ENCODE assay signal across 21 cellular contexts in the genomic region with DNA sequence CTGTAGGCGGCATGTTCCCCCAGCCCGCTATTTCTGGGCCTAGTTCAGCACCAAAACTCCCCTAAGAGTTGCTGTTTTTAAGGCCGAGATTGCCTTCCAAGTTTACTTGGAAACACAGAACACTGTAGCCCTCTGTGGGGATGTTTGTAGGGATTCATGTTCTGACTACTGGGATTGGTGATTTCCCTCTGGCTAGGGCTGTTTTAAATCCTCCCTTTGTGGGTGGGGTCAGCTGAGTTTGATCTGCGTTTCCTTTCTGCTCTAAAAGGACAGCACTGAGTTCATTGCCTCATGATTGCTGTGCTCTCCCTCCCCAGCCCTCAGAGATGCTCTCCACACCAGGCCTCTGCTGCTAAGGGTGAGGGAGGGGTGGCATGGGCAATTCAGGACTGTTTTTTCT.
"Had no signal": no experiment of that assay in that cellular context is flagged by ENCODE, and none has a peak within 500 bp of the region (broad histone marks: within the 10 kb centered on the region; RNA-seq: fewer than 3 reads in every experiment).

No MANE protein-coding gene starts in this region.

- H3K9me3 ChIP-seq: body of pancreas, neutrophil, ovary, prostate gland, tibial artery had no signal

- DNase-seq: activated gamma-delta T cell treated with Interleukin-2 at 50 U/mL for 16 hours; activated T-cell treated with anti-CD3 and anti-CD28 coated beads, Interleukin-2, amount 50 U/mL, for 1 hour; anterior cingulate cortex; body of pancreas; effector CD4-positive, alpha-beta T cell; foreskin keratinocyte; hypothalamus; naive thymus-derived CD8-positive, alpha-beta T cell; ovary; right cardiac atrium; stimulated activated CD4-positive, alpha-beta T cell treated with anti-CD3 and anti-CD28 coated beads, Interleukin-1b, Interleukin-23, amount 100 ng/mL, for 48 hours; stimulated activated naive CD8-positive, alpha-beta T cell treated with anti-CD3 and anti-CD28 coated beads, Interleukin-15, amount 100 ng/mL, for 72 hours; T-helper 9 cell; tibial artery had no signal

- H3K27ac Mint-ChIP-seq: activated naive CD4-positive, alpha-beta T cell treated with anti-CD3 and anti-CD28 coated beads, Interleukin-2, amount 50 U/mL, for 24 hours; dendritic cell treated with granulocyte-macrophage colony-stimulating factor and Interleukin-4, amounts not matched to agents 40 ng/mL and 50 ng/mL, for 4 days; mesothelial cell of epicardium; stimulated activated naive CD8-positive, alpha-beta T cell treated with anti-CD3 and anti-CD28 coated beads, Interleukin-15, amount 100 ng/mL, for 72 hours had no signal

- H3K4me3 ChIP-seq: body of pancreas, cardiac muscle cell, ovary, prostate gland, tibial artery had no signal

- H3K27me3 Mint-ChIP-seq: activated naive CD4-positive, alpha-beta T cell treated with anti-CD3 and anti-CD28 coated beads, Interleukin-2, amount 50 U/mL, for 24 hours; dendritic cell treated with granulocyte-macrophage colony-stimulating factor and Interleukin-4, amounts not matched to agents 40 ng/mL and 50 ng/mL, for 4 days; naive thymus-derived CD8-positive, alpha-beta T cell; stimulated activated naive CD8-positive, alpha-beta T cell treated with anti-CD3 and anti-CD28 coated beads, Interleukin-15, amount 100 ng/mL, for 72 hours had no signal

- H3K9me3 Mint-ChIP-seq: activated naive CD4-positive, alpha-beta T cell treated with anti-CD3 and anti-CD28 coated beads, Interleukin-2, amount 50 U/mL, for 24 hours; dendritic cell treated with granulocyte-macrophage colony-stimulating factor and Interleukin-4, amounts not matched to agents 40 ng/mL and 50 ng/mL, for 4 days had no signal

- H3K36me3 Mint-ChIP-seq: mesothelial cell of epicardium had no signal

- H3K36me3 ChIP-seq: cardiac muscle cell, neutrophil, ovary, prostate gland, tibial artery had no signal

- H3K4me1 Mint-ChIP-seq: activated naive CD4-positive, alpha-beta T cell treated with anti-CD3 and anti-CD28 coated beads, Interleukin-2, amount 50 U/mL, for 24 hours; naive thymus-derived CD8-positive, alpha-beta T cell; stimulated activated naive CD8-positive, alpha-beta T cell treated with anti-CD3 and anti-CD28 coated beads, Interleukin-15, amount 100 ng/mL, for 72 hours had no signal

- H3K27me3 ChIP-seq: body of pancreas, cardiac muscle cell, foreskin keratinocyte, neutrophil, ovary, tibial artery had no signal

- H3K4me1 ChIP-seq: body of pancreas, foreskin keratinocyte, prostate gland, tibial artery had no signal

- ATAC-seq: body of pancreas; foreskin keratinocyte; left lobe of liver; naive thymus-derived CD8-positive, alpha-beta T cell; stimulated activated naive CD8-positive, alpha-beta T cell treated with anti-CD3 and anti-CD28 coated beads, Interleukin-15, amount 100 ng/mL, for 72 hours had no signal

- H3K27ac ChIP-seq: body of pancreas, cardiac muscle cell, foreskin keratinocyte, neutrophil, ovary, prostate gland, tibial artery had no signal

- H3K4me3 Mint-ChIP-seq: activated naive CD4-positive, alpha-beta T cell treated with anti-CD3 and anti-CD28 coated beads, Interleukin-2, amount 50 U/mL, for 24 hours; dendritic cell treated with granulocyte-macrophage colony-stimulating factor and Interleukin-4, amounts not matched to agents 40 ng/mL and 50 ng/mL, for 4 days; mesothelial cell of epicardium; naive thymus-derived CD8-positive, alpha-beta T cell; stimulated activated naive CD8-positive, alpha-beta T cell treated with anti-CD3 and anti-CD28 coated beads, Interleukin-15, amount 100 ng/mL, for 72 hours had no signal
